In genomic region chr7:66920769-66921395, GRCh38 we compare ENCODE assay signal across 1 cellular context.
TF ChIP-seq lines count a peak whose summit lies in the region.

TMEM248 (plus strand) TSS chr7:66921225; CDS start chr7:66941866, 20,641 bp downstream.

TF ChIP-seq in HepG2, 621 proteins besides CTCF, POLR2A, EP300 and RAD21 (continued from another document and continues in another):
- TF ChIP-seq SNAPC5 (CRISPR knock-in tag; IDR thresholded peaks at IDR 0.05; ENCODE audit: borderline replicate concordance) (no peak), MIER3 (CRISPR knock-in tag; IDR thresholded peaks at IDR 0.05; ENCODE audit: borderline replicate concordance) (peak; percentile 93; the same call in 1 of the 2 replicates), HMG20A (CRISPR knock-in tag; IDR thresholded peaks at IDR 0.05; ENCODE audit: borderline replicate concordance) (no peak), SOX5 (CRISPR knock-in tag; IDR thresholded peaks at IDR 0.05; ENCODE audit: borderline replicate concordance) (peak; percentile 67), ZNF781 (CRISPR knock-in tag; IDR thresholded peaks at IDR 0.05; ENCODE audit: borderline replicate concordance, not compliant biosample characterization) (no peak), GFI1 (CRISPR knock-in tag; IDR thresholded peaks at IDR 0.05; ENCODE audit: borderline replicate concordance) (0 out of 2 replicates have a peak, but pooled peaks have one; percentile 58), KDM5B (CRISPR knock-in tag; IDR thresholded peaks at IDR 0.05; ENCODE audit: borderline replicate concordance) (peak; percentile 92; the same call in 1 of the 2 replicates), ZNF333 (CRISPR knock-in tag; IDR thresholded peaks at IDR 0.05; ENCODE audit: borderline replicate concordance) (no peak), SMAD9 (CRISPR knock-in tag; IDR thresholded peaks at IDR 0.05) (0 out of 2 replicates have a peak, but pooled peaks have one; percentile 76), KDM3A (CRISPR knock-in tag; IDR thresholded peaks at IDR 0.05; ENCODE audit: low read depth) (peak; percentile 86), ZNF263 (CRISPR knock-in tag; IDR thresholded peaks at IDR 0.05) (0 out of 2 replicates have a peak, but pooled peaks have one; percentile 12), HNF1B (CRISPR knock-in tag; IDR thresholded peaks at IDR 0.05) (peak; percentile 93), ZNF652 (CRISPR knock-in tag; IDR thresholded peaks at IDR 0.05; ENCODE audit: borderline replicate concordance, low read depth) (no peak), ZNF740 (CRISPR knock-in tag; IDR thresholded peaks at IDR 0.05) (0 out of 2 replicates have a peak, but pooled peaks have one; percentile 19), RORA (CRISPR knock-in tag; IDR thresholded peaks at IDR 0.05) (no peak), MED1 (CRISPR knock-in tag; IDR thresholded peaks at IDR 0.05) (peak; percentile 84), ZNF121 (CRISPR knock-in tag; IDR thresholded peaks at IDR 0.05) (peak; percentile 52; the same call in 1 of the 2 replicates), MAFG (CRISPR knock-in tag; IDR thresholded peaks at IDR 0.05) (no peak), NR2F2 (IDR thresholded peaks at IDR 0.05; ENCODE audit: borderline replicate concordance, low read depth) (0 out of 2 replicates have a peak, but pooled peaks have one; percentile 58), ZNF543 (CRISPR knock-in tag; IDR thresholded peaks at IDR 0.05) (peak; percentile 66; the same call in 1 of the 2 replicates), ZSCAN5A (CRISPR knock-in tag; IDR thresholded peaks at IDR 0.05; ENCODE audit: borderline replicate concordance) (peak; percentile 83; the same call in 1 of the 2 replicates), NFATC3 (CRISPR knock-in tag; IDR thresholded peaks at IDR 0.05) (peak; percentile 89), E2F5 (CRISPR knock-in tag; conservative IDR thresholded peaks at IDR 0.05) (no peak), BRCA1 (CRISPR knock-in tag; IDR thresholded peaks at IDR 0.05) (peak; percentile 62; the same call in 1 of the 2 replicates), ZNF788 (CRISPR knock-in tag; IDR thresholded peaks at IDR 0.05; ENCODE audit: borderline replicate concordance) (peak; percentile 91; the same call in 1 of the 2 replicates), SMAD3 (CRISPR knock-in tag; IDR thresholded peaks at IDR 0.05) (0 out of 2 replicates have a peak, but pooled peaks have one; percentile 50), REST (IDR thresholded peaks at IDR 0.05; ENCODE audit: borderline replicate concordance in 1 of 2, low read depth in 1 of 2, low read length in 2 of 2) (peak in 1 of 2 experiments; percentile 68; a peak in 1 of 4 replicates), NR1H2 (CRISPR knock-in tag; IDR thresholded peaks at IDR 0.05; ENCODE audit: borderline replicate concordance, low read depth) (no peak), SALL1 (CRISPR knock-in tag; IDR thresholded peaks at IDR 0.05) (peak; percentile 98), ZNF674 (CRISPR knock-in tag; IDR thresholded peaks at IDR 0.05; ENCODE audit: low read depth) (no peak), ZNF230 (CRISPR knock-in tag; IDR thresholded peaks at IDR 0.05) (peak; percentile 65; the same call in 1 of the 2 replicates), ZFP82 (CRISPR knock-in tag; IDR thresholded peaks at IDR 0.05; ENCODE audit: borderline replicate concordance) (peak; percentile 76; the same call in 1 of the 2 replicates), HDAC2 (CRISPR knock-in tag; IDR thresholded peaks at IDR 0.05) (peak; percentile 91), ZBTB34 (CRISPR knock-in tag; IDR thresholded peaks at IDR 0.05) (peak; percentile 85; the same call in 1 of the 2 replicates), ZNF761 (CRISPR knock-in tag; conservative IDR thresholded peaks at IDR 0.05) (peak; percentile 89; the same call in 1 of the 2 replicates), RBAK (CRISPR knock-in tag; IDR thresholded peaks at IDR 0.05) (no peak; the same call in 1 of the 2 replicates), ZNF253 (CRISPR knock-in tag; IDR thresholded peaks at IDR 0.05; ENCODE audit: borderline replicate concordance) (peak; percentile 88; the same call in 1 of the 2 replicates), ZNF782 (CRISPR knock-in tag; IDR thresholded peaks at IDR 0.05; ENCODE audit: borderline replicate concordance) (peak; percentile 84; the same call in 1 of the 2 replicates), ZNF558 (CRISPR knock-in tag; IDR thresholded peaks at IDR 0.05; ENCODE audit: borderline replicate concordance) (no peak), ZSCAN25 (CRISPR knock-in tag; IDR thresholded peaks at IDR 0.05) (peak; percentile 72; the same call in 1 of the 2 replicates), ZKSCAN1 (IDR thresholded peaks at IDR 0.05; ENCODE audit: low read length) (no peak), HNRNPH1 (optimal IDR thresholded peaks at IDR 0.05; ENCODE audit: low read depth, low read length) (no peak), ZGPAT (CRISPR knock-in tag; IDR thresholded peaks at IDR 0.05) (peak; percentile 85), SMAD1 (CRISPR knock-in tag; IDR thresholded peaks at IDR 0.05; ENCODE audit: borderline replicate concordance, low read depth) (peak; percentile 89; the same call in 1 of the 2 replicates), FOXC1 (CRISPR knock-in tag; IDR thresholded peaks at IDR 0.05; ENCODE audit: borderline replicate concordance) (peak; percentile 93; the same call in 1 of the 2 replicates), ZFP36L2 (CRISPR knock-in tag; IDR thresholded peaks at IDR 0.05) (peak; percentile 18; the same call in 1 of the 2 replicates), KLF12 (CRISPR knock-in tag; IDR thresholded peaks at IDR 0.05; ENCODE audit: borderline replicate concordance) (no peak; the same call in 1 of the 2 replicates), MAFK (conservative IDR thresholded peaks at IDR 0.05 in 1 of 2, IDR thresholded peaks at IDR 0.05 in 1 of 2; ENCODE audit: low read length in 2 of 2) (no peak), ATF6 (CRISPR knock-in tag; conservative IDR thresholded peaks at IDR 0.05) (no peak), ATF4 (CRISPR knock-in tag; IDR thresholded peaks at IDR 0.05) (peak in 1 of 2 experiments; percentile 72; a peak in 2 of 4 replicates), PPARG (CRISPR knock-in tag; conservative IDR thresholded peaks at IDR 0.05) (0 out of 2 replicates have a peak, but pooled peaks have one; percentile 31), SRSF4 (IDR thresholded peaks at IDR 0.05; ENCODE audit: low read depth, low read length, poor library complexity, severe bottlenecking) (no peak)
